ENCODE assay signal across 1 cellular context in genomic region chr2:156486175-156486574, GRCh38.
TF ChIP-seq lines count a peak whose summit lies in the region.

No MANE protein-coding gene starts in this region.

TF ChIP-seq in K562, 482 proteins besides CTCF, POLR2A, EP300 and RAD21 (continued from another document):
- TF ChIP-seq VEZF1 (CRISPR knock-in tag; IDR thresholded peaks at IDR 0.05) (no peak), TRIM25 (IDR thresholded peaks at IDR 0.05; ENCODE audit: borderline replicate concordance) (no peak)
